ENCODE assay signal across 1 cellular context in the genomic region with DNA sequence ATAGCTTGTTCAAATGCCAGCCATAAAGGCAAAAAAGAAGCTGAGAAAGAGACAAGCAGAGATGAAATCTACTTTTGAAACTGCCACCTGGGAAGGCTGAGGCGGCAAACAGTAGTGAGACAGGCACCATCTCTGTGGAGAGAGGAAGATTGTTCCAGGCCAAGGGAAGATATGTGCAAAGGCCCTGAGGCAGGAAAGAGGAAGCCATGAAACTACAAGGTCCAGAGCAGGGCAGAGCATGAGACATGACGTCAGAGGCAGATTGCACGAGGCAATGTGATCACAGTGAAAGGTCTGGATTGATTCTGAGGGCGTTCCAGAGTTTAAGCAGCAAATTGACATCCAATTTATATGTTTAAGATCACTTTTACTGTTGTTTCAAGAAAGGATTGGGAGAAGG.
TF ChIP-seq lines count a peak whose summit lies in the region.

No MANE protein-coding gene starts in this region.

TF ChIP-seq in GM23338, 12 proteins besides CTCF, POLR2A, EP300 and RAD21 (continued from another document):
- TF ChIP-seq ZNF462 (CRISPR knock-in tag; IDR thresholded peaks at IDR 0.05): no peak
- no peak for TF ChIP-seq EZH2phosphoT487 (IDR thresholded peaks at IDR 0.05; ENCODE audit: unreplicated experiment)
TF ChIP-seq in GM23338: peak in this region for 0.
